In the genomic region with DNA sequence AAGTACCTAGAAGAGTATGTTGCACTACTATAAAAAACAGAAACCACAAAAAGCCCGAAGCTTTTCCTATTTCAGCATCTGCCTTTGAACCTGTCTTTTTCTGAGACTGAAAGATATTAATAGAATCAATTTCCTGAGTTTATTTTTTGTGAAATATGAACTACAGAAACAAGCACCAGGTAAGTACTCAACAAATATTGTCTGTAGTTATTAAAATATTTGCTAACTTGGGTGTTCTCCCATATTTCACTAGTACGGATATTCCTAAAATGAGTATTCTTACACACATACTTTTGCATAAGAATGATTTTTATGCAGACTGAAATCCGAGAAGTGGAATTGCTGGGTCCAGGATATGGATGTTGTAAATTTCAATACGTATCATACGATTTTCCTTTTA, we compare ENCODE assay signal across 28 cellular contexts.
"Had no signal": no experiment of that assay in that cellular context is flagged by ENCODE, and none has a peak within 500 bp of the region (broad histone marks: within the 10 kb centered on the region; RNA-seq: fewer than 3 reads in every experiment).

No MANE protein-coding gene starts in this region.

- H3K4me3 Mint-ChIP-seq: stimulated activated effector memory CD8-positive, alpha-beta T cell treated with anti-CD3 and anti-CD28 coated beads, Interleukin-12 subunit alpha, Interleukin-12 subunit beta, amount 100 ng/mL, for 72 hours; stimulated activated memory B cell treated with anti-CD40 and anti-IgM and Interleukin-4, amounts not matched to agents 10 μg/mL and 1 μg/mL and 100 μg/mL, for 72 hours; stimulated activated naive B cell treated with anti-CD40 and anti-IgM and Interleukin-4, amounts not matched to agents 10 μg/mL and 1 μg/mL and 100 μg/mL, for 72 hours; stimulated activated naive CD8-positive, alpha-beta T cell treated with anti-CD3 and anti-CD28 coated beads, Interleukin-15, amount 100 ng/mL, for 72 hours; stimulated activated naive CD8-positive, alpha-beta T cell treated with anti-CD3 and anti-CD28 coated beads, Interleukin-15, Interleukin-2, amounts not matched to agents 100 ng/mL and 50 ng/mL, for 24 hours; type B pancreatic cell had no signal

- H3K27ac Mint-ChIP-seq: stimulated activated effector memory CD8-positive, alpha-beta T cell treated with anti-CD3 and anti-CD28 coated beads, Interleukin-12 subunit alpha, Interleukin-12 subunit beta, amount 100 ng/mL, for 72 hours; stimulated activated memory B cell treated with anti-CD40 and anti-IgM and Interleukin-4, amounts not matched to agents 10 μg/mL and 1 μg/mL and 100 μg/mL, for 72 hours; stimulated activated naive B cell treated with anti-CD40 and anti-IgM and Interleukin-4, amounts not matched to agents 10 μg/mL and 1 μg/mL and 100 μg/mL, for 72 hours; stimulated activated naive CD8-positive, alpha-beta T cell treated with anti-CD3 and anti-CD28 coated beads, Interleukin-15, amount 100 ng/mL, for 72 hours; stimulated activated naive CD8-positive, alpha-beta T cell treated with anti-CD3 and anti-CD28 coated beads, Interleukin-15, Interleukin-2, amounts not matched to agents 100 ng/mL and 50 ng/mL, for 24 hours; type B pancreatic cell had no signal

- H3K9me3 ChIP-seq: testis, thoracic aorta, thyroid gland, tibial artery, upper lobe of right lung, uterus, vagina had no signal

- H3K27me3 ChIP-seq: stomach, suprapubic skin, testis, thyroid gland, tibial artery, tibial nerve, transverse colon, upper lobe of left lung, upper lobe of right lung, uterus, vagina had no signal

- H3K4me3 ChIP-seq: stomach, suprapubic skin, testis, thoracic aorta, thyroid gland, tibial artery, tibial nerve, transverse colon, upper lobe of left lung, upper lobe of right lung, uterus, vagina had no signal

- H3K4me1 Mint-ChIP-seq: stimulated activated effector memory CD8-positive, alpha-beta T cell treated with anti-CD3 and anti-CD28 coated beads, Interleukin-12 subunit alpha, Interleukin-12 subunit beta, amount 100 ng/mL, for 72 hours; stimulated activated memory B cell treated with anti-CD40 and anti-IgM and Interleukin-4, amounts not matched to agents 10 μg/mL and 1 μg/mL and 100 μg/mL, for 72 hours; stimulated activated naive B cell treated with anti-CD40 and anti-IgM and Interleukin-4, amounts not matched to agents 10 μg/mL and 1 μg/mL and 100 μg/mL, for 72 hours; stimulated activated naive CD8-positive, alpha-beta T cell treated with anti-CD3 and anti-CD28 coated beads, Interleukin-15, amount 100 ng/mL, for 72 hours had no signal

- H3K9me3 Mint-ChIP-seq: stimulated activated naive CD8-positive, alpha-beta T cell treated with anti-CD3 and anti-CD28 coated beads, Interleukin-15, amount 100 ng/mL, for 72 hours; type B pancreatic cell had no signal

- H3K36me3 Mint-ChIP-seq: stimulated activated effector memory CD8-positive, alpha-beta T cell treated with anti-CD3 and anti-CD28 coated beads, Interleukin-12 subunit alpha, Interleukin-12 subunit beta, amount 100 ng/mL, for 72 hours; stimulated activated memory B cell treated with anti-CD40 and anti-IgM and Interleukin-4, amounts not matched to agents 10 μg/mL and 1 μg/mL and 100 μg/mL, for 72 hours; stimulated activated naive B cell treated with anti-CD40 and anti-IgM and Interleukin-4, amounts not matched to agents 10 μg/mL and 1 μg/mL and 100 μg/mL, for 72 hours; type B pancreatic cell had no signal

- H3K4me1 ChIP-seq: stomach, suprapubic skin, testis, thyroid gland, tibial artery, tibial nerve, transverse colon, upper lobe of left lung, upper lobe of right lung, uterus, vagina had no signal

- H3K27me3 Mint-ChIP-seq: stimulated activated memory B cell treated with anti-CD40 and anti-IgM and Interleukin-4, amounts not matched to agents 10 μg/mL and 1 μg/mL and 100 μg/mL, for 72 hours; stimulated activated naive B cell treated with anti-CD40 and anti-IgM and Interleukin-4, amounts not matched to agents 10 μg/mL and 1 μg/mL and 100 μg/mL, for 72 hours; stimulated activated naive CD8-positive, alpha-beta T cell treated with anti-CD3 and anti-CD28 coated beads, Interleukin-15, amount 100 ng/mL, for 72 hours; stimulated activated naive CD8-positive, alpha-beta T cell treated with anti-CD3 and anti-CD28 coated beads, Interleukin-15, Interleukin-2, amounts not matched to agents 100 ng/mL and 50 ng/mL, for 24 hours; type B pancreatic cell had no signal

- DNase-seq: stimulated activated CD4-positive, alpha-beta T cell treated with anti-CD3 and anti-CD28 coated beads, Interleukin-2, amount 100 ng/mL, for 48 hours; stimulated activated CD4-positive, alpha-beta T cell treated with anti-CD3 and anti-CD28 coated beads, Interleukin-4, amount 100 ng/mL, for 1 hour; stimulated activated CD4-positive, alpha-beta T cell treated with anti-CD3 and anti-CD28 coated beads, Interleukin-4, amount 100 ng/mL, for 24 hours; stimulated activated CD4-positive, alpha-beta T cell treated with anti-CD3 and anti-CD28 coated beads, Interleukin-4, amount 100 ng/mL, for 4 hours; stimulated activated CD8-positive, alpha-beta memory T cell treated with anti-CD3 and anti-CD28 coated beads, Interleukin-4, amount 100 ng/mL, for 48 hours; stimulated activated naive B cell treated with anti-CD40 and anti-IgM and Interleukin-4, amounts not matched to agents 10 μg/mL and 1 μg/mL and 100 μg/mL, for 72 hours; stimulated activated naive CD4-positive, alpha-beta T cell; stimulated activated naive CD4-positive, alpha-beta T cell treated with Interleukin-2 at 50 U/mL for 16 hours; stimulated activated naive CD8-positive, alpha-beta T cell treated with anti-CD3 and anti-CD28 coated beads, Interleukin-15, amount 100 ng/mL, for 72 hours; stimulated activated naive CD8-positive, alpha-beta T cell treated with anti-CD3 and anti-CD28 coated beads, Interleukin-15, Interleukin-2, amounts not matched to agents 100 U/mL and 50 U/mL, for 24 hours; stomach; substantia nigra; testis; thyroid gland; tibial artery; transverse colon; trophoblast cell; upper lobe of left lung; upper lobe of right lung; uterus had no signal

- H3K27ac ChIP-seq: stomach, suprapubic skin, testis, thoracic aorta, thyroid gland, tibial artery, tibial nerve, transverse colon, upper lobe of left lung, upper lobe of right lung, uterus, vagina had no signal

- ATAC-seq: stimulated activated effector memory CD8-positive, alpha-beta T cell treated with anti-CD3 and anti-CD28 coated beads, Interleukin-12 subunit alpha, Interleukin-12 subunit beta, amount 100 ng/mL, for 72 hours; stimulated activated memory B cell treated with anti-CD40 and anti-IgM and Interleukin-4, amounts not matched to agents 10 μg/mL and 1 μg/mL and 100 μg/mL, for 72 hours; stimulated activated naive B cell treated with anti-CD40 and anti-IgM and Interleukin-4, amounts not matched to agents 10 μg/mL and 1 μg/mL and 100 μg/mL, for 72 hours; stimulated activated naive CD8-positive, alpha-beta T cell treated with anti-CD3 and anti-CD28 coated beads, Interleukin-15, amount 100 ng/mL, for 72 hours; stimulated activated naive CD8-positive, alpha-beta T cell treated with anti-CD3 and anti-CD28 coated beads, Interleukin-15, Interleukin-2, amounts not matched to agents 100 U/mL and 50 U/mL, for 24 hours; upper lobe of right lung had no signal

- H3K36me3 ChIP-seq: stomach, suprapubic skin, thoracic aorta, thyroid gland, tibial artery, tibial nerve, transverse colon, upper lobe of left lung, upper lobe of right lung, uterus, vagina had no signal
